Comparison of ENCODE assay signal across 8 cellular contexts in the genomic region with DNA sequence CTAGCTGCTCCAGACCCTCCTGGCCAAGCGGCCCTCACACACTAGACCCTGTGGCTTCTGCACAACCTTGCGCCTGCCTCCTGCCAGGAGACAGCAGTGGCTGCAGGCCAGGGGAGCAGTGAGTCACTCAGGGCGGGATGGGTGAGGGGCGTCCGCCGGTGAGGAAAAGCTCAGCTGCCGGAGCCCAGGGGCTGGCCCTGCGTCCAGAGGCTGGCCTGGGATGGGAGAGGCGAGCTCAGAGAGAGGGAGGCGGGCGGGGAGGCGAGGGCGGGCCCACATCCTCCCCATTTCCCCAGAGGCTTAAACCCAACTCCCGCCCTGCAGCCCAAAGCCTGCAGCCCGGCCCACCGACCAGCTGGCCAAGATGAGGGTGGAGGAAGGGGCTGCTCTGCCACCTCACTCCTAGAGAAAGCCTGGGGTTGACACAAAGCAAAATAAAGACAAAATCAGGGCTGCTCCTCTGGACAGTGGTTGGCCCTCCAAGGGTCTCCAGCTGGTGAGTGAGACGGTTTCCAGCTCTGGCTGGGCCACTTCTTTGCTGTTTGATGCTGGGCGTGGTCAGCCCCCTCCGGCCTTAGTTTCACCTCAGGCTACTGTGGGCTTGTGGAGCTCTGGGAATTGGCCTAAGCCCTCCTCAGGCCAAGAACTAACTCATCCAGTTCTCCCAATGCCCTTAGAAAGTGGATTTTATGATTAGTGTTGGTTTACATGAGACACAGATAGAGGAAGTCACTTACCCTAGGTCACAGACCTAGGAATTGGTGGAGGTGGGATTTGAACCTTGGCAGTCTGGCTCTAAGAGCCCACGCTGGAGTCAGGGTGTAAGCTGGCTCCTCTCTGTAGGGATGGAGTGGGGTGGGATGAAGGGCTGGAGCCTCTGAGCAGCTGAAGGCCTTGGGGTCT.
DNase-seq lines count a peak whose midpoint lies in the region; ATAC-seq and TF ChIP-seq lines count a peak whose summit lies in the region.

No MANE protein-coding gene starts in this region.

- peak overlapping the region; percentile 100 for H3K4me3 Mint-ChIP-seq in memory B cell

- no peak for TF ChIP-seq CTCF in cardiac fibroblast (IDR thresholded peaks at IDR 0.05; ENCODE audit: low read depth, low read length)

- peak overlapping the region in 1 of 2 donors; percentile 1 for H3K4me3 ChIP-seq in cardiac fibroblast (replicated peaks in 1 of 2; ENCODE audit: low read depth in 2 of 2, low read length in 2 of 2)

- peaks cover 2% of the 10 kb centered on the region for H3K9me3 Mint-ChIP-seq in memory B cell

- peaks cover 10% of the 10 kb centered on the region for H3K36me3 Mint-ChIP-seq in memory B cell

- H3K27me3 Mint-ChIP-seq in memory B cell = no peaks in the 10 kb centered on the region

- DNase-seq in AG08395 (ENCODE audit: low spot score) (peak; percentile 76), cardiac fibroblast (ENCODE audit: low read depth in 2 of 2) (peak; percentile 88 to 90), memory B cell (ENCODE audit: low spot score in 2 of 2) (peak in 1 of 2 donors; percentile 60), CD1c-positive myeloid dendritic cell (ENCODE audit: extremely low spot score) (no peak), activated T-cell treated with anti-CD3 and anti-CD28 coated beads for 4 hours (no peak)

- H3K27ac Mint-ChIP-seq in memory B cell = peak overlapping the region; percentile 96

- ATAC-seq in GM19324 (IDR thresholded peaks at IDR 0.05; ENCODE audit: low FRiP score, unreplicated experiment) (peak; percentile 34), HG03442 (IDR thresholded peaks at IDR 0.05; ENCODE audit: unreplicated experiment) (peak; percentile 34), memory B cell (ENCODE audit: low read depth) (peak; percentile 53), HG02884 (IDR thresholded peaks at IDR 0.05; ENCODE audit: unreplicated experiment) (no peak)

- peaks cover 42% of the 10 kb centered on the region for H3K4me1 Mint-ChIP-seq in memory B cell

Comparison
In these comparisons a context has a peak if more than half of its experiments do, and no peak if none do; other contexts are left out.
1. DNase-seq: peak in AG08395 (single experiment) and cardiac fibroblast (2 of 2); none in CD1c-positive myeloid dendritic cell (single experiment) and activated T-cell treated with anti-CD3 and anti-CD28 coated beads for 4 hours (single experiment).